Comparison of ENCODE assay signal across 26 cellular contexts in the genomic region with DNA sequence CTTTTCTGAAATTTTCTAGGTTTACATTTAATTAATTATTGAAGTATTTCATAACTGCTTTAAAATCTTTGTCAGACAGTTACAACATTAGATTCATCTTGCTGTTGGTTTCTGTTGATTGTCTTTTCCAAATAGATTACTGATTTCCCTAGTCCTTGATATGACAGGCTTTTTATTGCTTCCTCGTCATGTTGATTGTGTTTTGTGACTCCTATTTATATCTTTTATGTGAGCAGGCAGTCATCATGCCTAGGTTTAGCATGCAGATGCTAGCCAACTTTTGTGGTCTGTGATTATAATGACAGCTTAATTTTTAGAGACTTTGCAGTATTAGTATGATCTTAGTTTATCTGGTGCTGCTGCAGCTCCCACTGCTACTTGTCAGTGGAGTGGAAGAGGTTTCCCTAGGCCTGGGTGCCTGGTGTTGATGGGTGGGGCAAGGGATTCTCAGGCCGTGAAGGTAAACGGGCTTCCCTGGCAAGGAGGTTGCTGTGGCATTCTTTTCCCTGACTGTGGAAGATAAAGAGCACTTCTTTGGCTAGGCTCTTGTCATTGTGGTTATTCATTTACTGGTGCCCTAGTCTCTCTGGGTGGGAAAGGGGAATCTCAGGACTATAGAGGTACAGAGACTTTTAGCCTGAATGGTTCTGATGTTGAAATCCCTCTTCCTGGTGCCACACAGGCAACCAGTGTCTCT.
A peak's percentile ranks its signal among the peaks of the same experiment; 100 is the strongest.
DNase-seq lines count a peak whose midpoint lies in the region; ATAC-seq, FAIRE-seq and TF ChIP-seq lines count a peak whose summit lies in the region.
"Had no signal": no experiment of that assay in that cellular context is flagged by ENCODE, and none has a peak within 500 bp of the region (broad histone marks: within the 10 kb centered on the region; RNA-seq: fewer than 3 reads in every experiment).

No MANE protein-coding gene starts in this region.

- H3K4me1 ChIP-seq in body of pancreas (no peaks in the 10 kb centered on the region), hepatocyte (ENCODE audit: insufficient read depth) (no peaks in the 10 kb centered on the region), HepG2 (ENCODE audit: insufficient read depth, low read length) (peaks cover 12% of the 10 kb centered on the region), small intestine (ENCODE audit: control insufficient read depth in 2 of 2, insufficient read depth in 1 of 2, low read depth in 1 of 2, low read length in 1 of 2) (no peaks in the 10 kb centered on the region), right atrium auricular region (no peaks in the 10 kb centered on the region), mesendoderm (ENCODE audit: control insufficient read depth, low read depth, low read length) (no peaks in the 10 kb centered on the region)
- H3K4me1 ChIP-seq: A549, HAP-1 had no signal

- H3K23ac ChIP-seq in mesendoderm (ENCODE audit: low read length), result no peak overlapping the region

- peak; percentile 38 for ATAC-seq in body of pancreas
- peak; percentile 77 for ATAC-seq in HepG2
- ATAC-seq: A549, Panc1 had no signal

- no peak overlapping the region for H3K4ac ChIP-seq in mesendoderm (ENCODE audit: low read depth, low read length)

- H3K9me3 ChIP-seq in body of pancreas (no peaks in the 10 kb centered on the region), hepatocyte (ENCODE audit: low read depth) (no peaks in the 10 kb centered on the region), HepG2 (ENCODE audit: low read length) (no peaks in the 10 kb centered on the region), small intestine (ENCODE audit: control insufficient read depth, low read depth) (no peaks in the 10 kb centered on the region), right atrium auricular region (no peaks in the 10 kb centered on the region)
- H3K9me3 ChIP-seq: A549, HAP-1 had no signal

- H3K79me2 ChIP-seq in hepatocyte (no peaks in the 10 kb centered on the region), HepG2 (ENCODE audit: insufficient read depth, low read length) (no peaks in the 10 kb centered on the region), mesendoderm (ENCODE audit: control insufficient read depth, insufficient read depth, low read length) (no peaks in the 10 kb centered on the region)

- no peaks in the 10 kb centered on the region for H4K20me1 ChIP-seq in hepatocyte (ENCODE audit: insufficient read depth, poor library complexity, severe bottlenecking)
- H4K20me1 ChIP-seq in HepG2 (ENCODE audit: insufficient read depth, low read length), result no peaks in the 10 kb centered on the region

- in situ Hi-C loops in HepG2 (cut with HindIII; ENCODE audit: extremely low pct_ligation_motif_present, low pct_unique_long_range_greater_than_20kb), result no loop called here

- no peak overlapping the region for H4K5ac ChIP-seq in mesendoderm (ENCODE audit: low read length)

- H3K4me2 ChIP-seq in hepatocyte (peak overlapping the region; percentile 54), HepG2 (ENCODE audit: low read depth, low read length) (peak overlapping the region; percentile 57), mesendoderm (ENCODE audit: low read length) (no peak overlapping the region)
- H3K4me2 ChIP-seq: A549 had no signal

- H3K4me3 ChIP-seq in body of pancreas (no peak overlapping the region), hepatocyte (no peak overlapping the region), HepG2 (replicated peaks in 1 of 3; ENCODE audit: insufficient read depth in 1 of 3, low read depth in 2 of 3, low read length in 3 of 3) (peak overlapping the region in 1 of 3 experiments; percentile 23; a peak in 1 of 6 replicates), small intestine (ENCODE audit: low read depth in 1 of 2, low read length in 2 of 2) (no peak overlapping the region), right atrium auricular region (no peak overlapping the region), mesendoderm (ENCODE audit: low read length) (no peak overlapping the region)
- H3K4me3 ChIP-seq: A549, GM23248, HAP-1 had no signal

- H4K8ac ChIP-seq in mesendoderm (ENCODE audit: low read depth, low read length), result no peak overlapping the region

- no peak overlapping the region for H2BK120ac ChIP-seq in mesendoderm (ENCODE audit: low read depth, low read length)

- H3K27me3 ChIP-seq in body of pancreas (no peaks in the 10 kb centered on the region), hepatocyte (no peaks in the 10 kb centered on the region), HepG2 (ENCODE audit: control insufficient read depth in 1 of 2, insufficient read depth in 2 of 2, low read length in 2 of 2) (no peaks in the 10 kb centered on the region), small intestine (ENCODE audit: control insufficient read depth in 2 of 2, insufficient read depth in 2 of 2, low read length in 2 of 2) (no peaks in the 10 kb centered on the region), right atrium auricular region (no peaks in the 10 kb centered on the region), mesendoderm (ENCODE audit: insufficient read depth, low read length, poor library complexity) (no peaks in the 10 kb centered on the region)

- no peak for TF ChIP-seq RAD21 in HepG2 (CRISPR knock-in tag; IDR thresholded peaks at IDR 0.05)

- TF ChIP-seq CTCF in body of pancreas (IDR thresholded peaks at IDR 0.05) (no peak), hepatocyte (IDR thresholded peaks at IDR 0.05; ENCODE audit: poor library complexity) (no peak), HepG2 (CRISPR knock-in tag; IDR thresholded peaks at IDR 0.05) (no peak), right atrium auricular region (IDR thresholded peaks at IDR 0.05) (no peak)

- DNase-seq in body of pancreas (peak in 1 of 4 donors; percentile 1), hepatocyte (ENCODE audit: low spot score) (no peak), HepG2 (ENCODE audit: low spot score) (peak; percentile 14), small intestine (peak; percentile 6), right atrium auricular region (ENCODE audit: low spot score) (no peak), NCI-H345 (lab: John Stamatoyannopoulos, UW) (no peak), mesendoderm (no peak)
- DNase-seq in stimulated activated CD4-positive, alpha-beta T cell treated with anti-CD3 and anti-CD28 coated beads, Interleukin-2, amount 100 ng/mL, for 48 hours, result no peak
- DNase-seq: C1 segment of cervical spinal cord; CD4-positive, alpha-beta memory T cell; COR-L47; GM23248; HFFc6; NCI-H1048; NCI-H1417 treated with DMSO at 0.1 percent for 48 hours; NCI-H1694 treated with DMSO at 0.1 percent for 48 hours; NCI-H2081; NCI-H2227 treated with DMSO at 0.1 percent for 48 hours; NCI-H510A; NCI-H69; SHP77 had no signal

- no peak for TF ChIP-seq POLR2A in body of pancreas (IDR thresholded peaks at IDR 0.05)
- no peak for TF ChIP-seq POLR2A in HepG2 (IDR thresholded peaks at IDR 0.05; ENCODE audit: insufficient read depth in 1 of 2, low read depth in 2 of 2, low read length in 2 of 2)

- CTCF ChIA-PET in HepG2 (lab: Yijun Ruan, JAX; ENCODE audit: low intra/inter-chr PET ratio, low total read pairs), result no interaction called here

- H3K27ac ChIP-seq in body of pancreas (peak overlapping the region in 2 of 4 donors; percentile 30 to 52), hepatocyte (peak overlapping the region; percentile 43), HepG2 (ENCODE audit: extremely low read length, insufficient read depth, low read length) (no peak overlapping the region), small intestine (ENCODE audit: low read depth in 1 of 2, low read length in 1 of 2) (no peak overlapping the region), right atrium auricular region (no peak overlapping the region), mesendoderm (ENCODE audit: low read depth, low read length) (no peak overlapping the region)
- H3K27ac ChIP-seq: A549, GM23248, RWPE1 had no signal

- H2AFZ ChIP-seq in hepatocyte (no peak overlapping the region), HepG2 (ENCODE audit: low read length) (no peak overlapping the region)
- H2AFZ ChIP-seq: GM23248 had no signal

- no peak overlapping the region for H2AK5ac ChIP-seq in mesendoderm (ENCODE audit: low read length)

- no peak for FAIRE-seq in HepG2 (lab: Jason Lieb, UNC)
- FAIRE-seq in small intestine (lab: Jason Lieb, UNC), result no peak
- FAIRE-seq: A549, G401.6 had no signal

- H3K79me1 ChIP-seq in mesendoderm (ENCODE audit: low read length), result no peaks in the 10 kb centered on the region

- no peak overlapping the region for H2BK5ac ChIP-seq in mesendoderm (ENCODE audit: low read length)

- no TSS peak for BruUV-seq in HepG2 (replicated peaks; lab: Mats Ljungman, UMichigan)

- POLR2A ChIA-PET in HepG2 (lab: Yijun Ruan, JAX), result no interaction called here

- no peaks in the 10 kb centered on the region for H3K9me2 ChIP-seq in hepatocyte (replicated peaks; ENCODE audit: insufficient read depth)

- H3K9ac ChIP-seq in HepG2 (ENCODE audit: insufficient read depth, low read depth, low read length) (no peak overlapping the region), mesendoderm (ENCODE audit: low read length) (no peak overlapping the region)
- H3K9ac ChIP-seq: GM23248 had no signal

- WGBS in body of pancreas, 2 donors, result 0 to 12% methylated on average over 1 to 3 of the region's 3 CpGs
- 26% methylated on average over 3 of the region's 3 CpGs for WGBS in hepatocyte (ENCODE audit: low lambda C conversion rate, missing lambda C conversion rate)
- WGBS in HepG2 (ENCODE audit: low lambda C conversion rate), result 82% methylated on average over 1 of the region's 3 CpGs
- 12 to 38% (median 22%) methylated on average over 3 of the region's 3 CpGs for WGBS in small intestine, 3 donors
- WGBS in mesendoderm (ENCODE audit: extremely low coverage, insufficient coverage, low lambda C conversion rate), result no CpG with 5 or more reads among the region's 3 CpGs

- TF ChIP-seq EP300 in HepG2 (IDR thresholded peaks at IDR 0.05; ENCODE audit: low read depth in 2 of 2, low read length in 2 of 2) (no peak), HepG2 (CRISPR knock-in tag; IDR thresholded peaks at IDR 0.05; ENCODE audit: borderline replicate concordance) (no peak)

- no peak overlapping the region for H3K18ac ChIP-seq in mesendoderm (ENCODE audit: low read length)

- no peak overlapping the region for H3K56ac ChIP-seq in mesendoderm (ENCODE audit: low read length)

- intact Hi-C loops in body of pancreas (cut with DNase I), result no loop called here
- intact Hi-C loops in HepG2 (cut with micrococcal nuclease; ENCODE audit: unreplicated experiment), result no loop called here

- H3K36me3 ChIP-seq in body of pancreas (replicated peaks in 1 of 2; ENCODE audit: insufficient read depth in 1 of 2, low read depth in 2 of 2) (no peaks in the 10 kb centered on the region), hepatocyte (replicated peaks; ENCODE audit: insufficient read depth, low read depth) (no peaks in the 10 kb centered on the region), HepG2 (replicated peaks in 1 of 2; ENCODE audit: control insufficient read depth in 1 of 2, insufficient read depth in 2 of 2, low read length in 2 of 2) (no peaks in the 10 kb centered on the region), small intestine (ENCODE audit: control insufficient read depth in 2 of 2, insufficient read depth in 2 of 2, low read length in 2 of 2) (no peaks in the 10 kb centered on the region), right atrium auricular region (no peaks in the 10 kb centered on the region), mesendoderm (ENCODE audit: control insufficient read depth, insufficient read depth, low read length) (no peaks in the 10 kb centered on the region)
- H3K36me3 ChIP-seq: HAP-1 had no signal

- no peak overlapping the region for H2BK15ac ChIP-seq in mesendoderm (replicated peaks; ENCODE audit: low read depth)

Comparison
In these comparisons a context has a peak if more than half of its experiments do, and no peak if none do; other contexts are left out.
1. DNase-seq: peak in HepG2 (single experiment) and small intestine (single experiment); none in hepatocyte (single experiment), right atrium auricular region (single experiment), NCI-H345 (single experiment), mesendoderm (single experiment) and stimulated activated CD4-positive, alpha-beta T cell treated with anti-CD3 and anti-CD28 coated beads, Interleukin-2, amount 100 ng/mL, for 48 hours (0 of 2).